In genomic region chr7:8290645-8291308, GRCh38 we compare ENCODE assay signal across 12 cellular contexts. TPM values are rescaled to one million over a fixed set of nuclear protein-coding genes. Genes with fewer than 3 reads are reported as not detected.
DNase-seq lines count a peak whose midpoint lies in the region; TF ChIP-seq lines count a peak whose summit lies in the region.
"Had no signal": no experiment of that assay in that cellular context is flagged by ENCODE, and none has a peak within 500 bp of the region (broad histone marks: within the 10 kb centered on the region; RNA-seq: fewer than 3 reads in every experiment).

No MANE protein-coding gene starts in this region.

- no peaks in the 10 kb centered on the region for H3K4me1 Mint-ChIP-seq in glutamatergic neuron (ENCODE audit: low read depth, unreplicated experiment)

- no peaks in the 10 kb centered on the region for H3K36me3 ChIP-seq in A673 (ENCODE audit: insufficient read depth, low read length, poor library complexity, severe bottlenecking)
- H3K36me3 ChIP-seq in colonic mucosa = no peaks in the 10 kb centered on the region
- H3K36me3 ChIP-seq: gastrocnemius medialis had no signal

- H3K27ac ChIP-seq in A673 (ENCODE audit: low read depth, low read length, poor library complexity, severe bottlenecking) (no peak overlapping the region), colonic mucosa (no peak overlapping the region), substantia nigra (ENCODE audit: low read depth, low read length, poor library complexity, severe bottlenecking) (no peak overlapping the region)
- H3K27ac ChIP-seq: gastrocnemius medialis had no signal

- H3K9ac ChIP-seq in colonic mucosa (ENCODE audit: low read depth in 2 of 2, low read length in 2 of 2) = no peak overlapping the region

- TF ChIP-seq CTCF in A673 (conservative IDR thresholded peaks at IDR 0.05; ENCODE audit: low read depth, low read length) (no peak), colonic mucosa (IDR thresholded peaks at IDR 0.05) (no peak), glutamatergic neuron (IDR thresholded peaks at IDR 0.05; ENCODE audit: partially characterized antibody, unreplicated experiment) (no peak)

- intact Hi-C loops in A673 (cut with micrococcal nuclease; ENCODE audit: unreplicated experiment) = loop anchor here (5.0 to 10.0 kb wide), 2 partner anchors 63 to 1186 kb away; no protein-coding TSS in a partner anchor
- intact Hi-C loops in colonic mucosa (cut with DNase I) = no loop called here

- H3K4me3 Mint-ChIP-seq in glutamatergic neuron (ENCODE audit: unreplicated experiment) = no peak overlapping the region

- POLR2A ChIA-PET in A673 (lab: Charles Lee; ENCODE audit: low non-redundant PET) = no interaction called here

- no peak overlapping the region for H3K27ac Mint-ChIP-seq in glutamatergic neuron (ENCODE audit: unreplicated experiment)

- peaks cover 17% of the 10 kb centered on the region for H3K4me1 ChIP-seq in A673 (ENCODE audit: insufficient read depth, low read length, poor library complexity, severe bottlenecking)
- H3K4me1 ChIP-seq in colonic mucosa = no peaks in the 10 kb centered on the region

- peaks cover 78% of the 10 kb centered on the region for H3K27me3 ChIP-seq in A673 (replicated peaks; ENCODE audit: insufficient read depth, low read depth, low read length, poor library complexity)
- no peaks in the 10 kb centered on the region for H3K27me3 ChIP-seq in colonic mucosa
- H3K27me3 ChIP-seq: gastrocnemius medialis had no signal

- H3K36me3 Mint-ChIP-seq in glutamatergic neuron (ENCODE audit: unreplicated experiment) = no peaks in the 10 kb centered on the region

- no peaks in the 10 kb centered on the region for H3K27me3 Mint-ChIP-seq in glutamatergic neuron (ENCODE audit: unreplicated experiment)

- H3K4me3 ChIP-seq in A673 (ENCODE audit: low read depth, low read length, poor library complexity, severe bottlenecking) (no peak overlapping the region), colonic mucosa (no peak overlapping the region)
- H3K4me3 ChIP-seq in Jurkat, Clone E6-1 (ENCODE audit: low read length) = no peak overlapping the region
- H3K4me3 ChIP-seq: gastrocnemius medialis had no signal

- DNase-seq in A673 (ENCODE audit: low spot score) (peak; percentile 14), NCI-H345 (lab: John Stamatoyannopoulos, UW) (peak; percentile 96), colonic mucosa (peak; percentile 45), substantia nigra (lab: John Stamatoyannopoulos, UW) (no peak), glutamatergic neuron (no peak)
- peak; percentile 9 for DNase-seq in Jurkat, Clone E6-1 (ENCODE audit: low read depth, low spot score)
- DNase-seq in activated naive CD4-positive, alpha-beta T cell treated with Interleukin-2 at 50 U/mL for 16 hours = no peak
- DNase-seq in activated T-cell treated with anti-CD3 and anti-CD28 coated beads, Interleukin-2, amount 50 U/mL, for 48 hours = no peak
- DNase-seq: gastrocnemius medialis; GDM1; posterior cingulate gyrus; stimulated activated CD4-positive, alpha-beta T cell treated with anti-CD3 and anti-CD28 coated beads, Interleukin-4, amount 100 ng/mL, for 1 hour had no signal

- no TSS peak for BruUV-seq in A673 (replicated peaks; lab: Mats Ljungman, UMichigan)

- CTCF ChIA-PET in A673 (lab: Charles Lee) = no interaction called here

- no peaks in the 10 kb centered on the region for H3K9me3 ChIP-seq in A673 (ENCODE audit: low read depth, low read length, poor library complexity, severe bottlenecking)
- no peaks in the 10 kb centered on the region for H3K9me3 ChIP-seq in colonic mucosa
- H3K9me3 ChIP-seq: gastrocnemius medialis had no signal

- H3K9me3 Mint-ChIP-seq in glutamatergic neuron (ENCODE audit: unreplicated experiment) = no peaks in the 10 kb centered on the region

RNA-seq across cellular contexts. Expression of gene ICA1, which starts 28.8 kb away (rescaled TPM):
- total RNA-seq in A673 (2021) = not detected in 2 replicates
- polyA plus RNA-seq in Jurkat, Clone E6-1 (2012; ENCODE audit: insufficient read depth, insufficient read length) = 21.8 TPM
- 10 to 100 TPM; 46.1 to 47.5 TPM for total RNA-seq in colonic mucosa
- total RNA-seq in glutamatergic neuron (ENCODE audit: unreplicated experiment) = 9.8 TPM

Comparison
In these comparisons a context has a peak if more than half of its experiments do, and no peak if none do; other contexts are left out.
1. DNase-seq: peak in A673 (single experiment), Jurkat, Clone E6-1 (single experiment), NCI-H345 (single experiment) and colonic mucosa (single experiment); none in activated naive CD4-positive, alpha-beta T cell treated with Interleukin-2 at 50 U/mL for 16 hours (single experiment), substantia nigra (0 of 49), glutamatergic neuron (single experiment) and activated T-cell treated with anti-CD3 and anti-CD28 coated beads, Interleukin-2, amount 50 U/mL, for 48 hours (0 of 2).